ENCODE assay signal across 15 cellular contexts in genomic region chr20:48841861-48842529, GRCh38. TPM values are rescaled to one million over a fixed set of nuclear protein-coding genes. Genes with fewer than 3 reads are reported as not detected.
A peak's percentile ranks its signal among the peaks of the same experiment; 100 is the strongest.
DNase-seq lines count a peak whose midpoint lies in the region; ATAC-seq and TF ChIP-seq lines count a peak whose summit lies in the region.
"Had no signal": no experiment of that assay in that cellular context is flagged by ENCODE, and none has a peak within 500 bp of the region (broad histone marks: within the 10 kb centered on the region; RNA-seq: fewer than 3 reads in every experiment).

No MANE protein-coding gene starts in this region.

- ATAC-seq in RWPE2 (ENCODE audit: low read depth), result peak; percentile 92
- ATAC-seq in thoracic aorta (ENCODE audit: insufficient number of reproducible peaks, low FRiP score, low read depth), result peak; percentile 75
- no peak for ATAC-seq in right cardiac atrium
- ATAC-seq: WTC11 had no signal

- H3K27ac ChIP-seq in RWPE2 (ENCODE audit: poor library complexity, severe bottlenecking), result peak overlapping the region; percentile 18
- H3K27ac ChIP-seq in fibroblast of lung (ENCODE audit: insufficient read depth, low read length), result no peak overlapping the region
- no peak overlapping the region for H3K27ac ChIP-seq in thoracic aorta
- no peak overlapping the region for H3K27ac ChIP-seq in right cardiac atrium (ENCODE audit: low read length)
- H3K27ac ChIP-seq: 22Rv1, HL-60, Peyer's patch had no signal

- H3K9me3 ChIP-seq in RWPE2 (ENCODE audit: severe bottlenecking) (no peaks in the 10 kb centered on the region), fibroblast of lung (ENCODE audit: control insufficient read depth, insufficient read depth, low read depth, low read length) (no peaks in the 10 kb centered on the region), thoracic aorta (no peaks in the 10 kb centered on the region), right cardiac atrium (ENCODE audit: control insufficient read depth, low read length) (no peaks in the 10 kb centered on the region)
- H3K9me3 ChIP-seq: Peyer's patch had no signal

- no peaks in the 10 kb centered on the region for H3K79me2 ChIP-seq in fibroblast of lung (ENCODE audit: control insufficient read depth, insufficient read depth, low read length)

- H3K4me1 ChIP-seq in RWPE2 (ENCODE audit: insufficient read depth, poor library complexity, severe bottlenecking), result peaks cover 28% of the 10 kb centered on the region
- peaks cover 6% of the 10 kb centered on the region for H3K4me1 ChIP-seq in fibroblast of lung (ENCODE audit: control insufficient read depth, extremely low read depth, insufficient read depth, low read length)
- H3K4me1 ChIP-seq in thoracic aorta (ENCODE audit: control insufficient read depth in 1 of 2, low read depth in 2 of 2), result peaks cover 0 to 11% of the 10 kb centered on the region in 2 donors
- no peaks in the 10 kb centered on the region for H3K4me1 ChIP-seq in right cardiac atrium (ENCODE audit: control insufficient read depth, insufficient read depth, low read length)
- H3K4me1 ChIP-seq: Peyer's patch had no signal

- no peaks in the 10 kb centered on the region for H3K27me3 ChIP-seq in RWPE2 (ENCODE audit: insufficient read depth, poor library complexity, severe bottlenecking)
- H3K27me3 ChIP-seq in fibroblast of lung (ENCODE audit: control insufficient read depth, insufficient read depth, low read length), result no peaks in the 10 kb centered on the region
- H3K27me3 ChIP-seq in thoracic aorta (replicated peaks; ENCODE audit: insufficient read depth), result no peaks in the 10 kb centered on the region
- no peaks in the 10 kb centered on the region for H3K27me3 ChIP-seq in right cardiac atrium (ENCODE audit: control insufficient read depth, insufficient read depth)
- H3K27me3 ChIP-seq: Peyer's patch had no signal

- H3K4me3 ChIP-seq in RWPE2 (ENCODE audit: severe bottlenecking) (no peak overlapping the region), fibroblast of lung (replicated peaks in 1 of 4; ENCODE audit: control extremely low read depth in 1 of 4, insufficient read depth in 1 of 4, low read depth in 3 of 4, low read length in 4 of 4) (no peak overlapping the region), thoracic aorta (no peak overlapping the region), right cardiac atrium (ENCODE audit: low read length) (no peak overlapping the region)
- H3K4me3 ChIP-seq: Peyer's patch had no signal

- no peaks in the 10 kb centered on the region for H4K20me1 ChIP-seq in fibroblast of lung (ENCODE audit: control insufficient read depth, extremely low read depth, insufficient read depth, low read length)

- intact Hi-C loops in right cardiac atrium (cut with DNase I), result no loop called here

- DNase-seq in SIG-M5 treated with dmso at 0.1 percent for 504 hours (lab: John Stamatoyannopoulos, UW; ENCODE audit: unreplicated experiment), result peak; percentile 37
- no peak for DNase-seq in SIG-M5 (lab: John Stamatoyannopoulos, UW)
- DNase-seq in RWPE2 (ENCODE audit: low spot score), result no peak
- peak; percentile 67 to 90 for DNase-seq in fibroblast of lung (ENCODE audit: low read depth in 2 of 2)
- no peak for DNase-seq in thoracic aorta (ENCODE audit: low spot score)
- DNase-seq in right cardiac atrium, result no peak
- DNase-seq in mucosa of gallbladder (ENCODE audit: low spot score), result no peak
- DNase-seq in NCI-H2029 (lab: John Stamatoyannopoulos, UW), result no peak
- DNase-seq: activated T-cell treated with anti-CD3 and anti-CD28 coated beads, Interleukin-2, amount 50 U/mL, for 48 hours; hippocampal formation; NCI-H187 treated with DMSO at 0.1 percent for 48 hours; Peyer's patch had no signal

- H3K36me3 ChIP-seq in RWPE2 (ENCODE audit: low read depth) (no peaks in the 10 kb centered on the region), fibroblast of lung (ENCODE audit: control insufficient read depth, insufficient read depth, low read length) (no peaks in the 10 kb centered on the region), thoracic aorta (no peaks in the 10 kb centered on the region)
- H3K36me3 ChIP-seq: Peyer's patch had no signal

- no peak overlapping the region for H3K4me2 ChIP-seq in fibroblast of lung (ENCODE audit: extremely low read depth, insufficient read depth, low read length)

- WGBS in right cardiac atrium, result 58% methylated on average over 4 of the region's 4 CpGs

- no peak overlapping the region for H2AFZ ChIP-seq in fibroblast of lung (ENCODE audit: low read length)

- no peak overlapping the region for H3K9ac ChIP-seq in fibroblast of lung (ENCODE audit: insufficient read depth, low read length)

- TF ChIP-seq CTCF in RWPE2 (IDR thresholded peaks at IDR 0.05; ENCODE audit: poor library complexity, severe bottlenecking) (no peak), fibroblast of lung (conservative IDR thresholded peaks at IDR 0.05 in 1 of 2, IDR thresholded peaks at IDR 0.05 in 1 of 2; ENCODE audit: low read depth in 1 of 2, low read length in 2 of 2) (no peak), thoracic aorta (IDR thresholded peaks at IDR 0.05) (no peak)

RNA-seq across cellular contexts. Expression of gene PREX1, which starts 14.2 kb away (rescaled TPM):
- total RNA-seq in fibroblast of lung (3.1 and 3.9 TPM in 2 replicates), thoracic aorta (100 to 1,000 TPM in 1 of 2 donors, 10 to 100 TPM in 1; 94.6 to 101 TPM), right cardiac atrium (10 to 100 TPM; 10.4 to 16.2 (median 14.7) TPM), mucosa of gallbladder (29.8 TPM)
- polyA plus RNA-seq in fibroblast of lung (1.0 and 2.9 TPM in 2 replicates), right cardiac atrium (9.0 TPM)
- polyA plus RNA-seq in fibroblast of lung (2012), result 1.6 and 4.3 TPM in 2 replicates
- 3.5 and 12.1 TPM in 2 replicates for polyA minus RNA-seq in fibroblast of lung (ENCODE audit: low replicate concordance)

Comparison
In these comparisons a context has a peak if more than half of its experiments do, and no peak if none do; other contexts are left out.
1. DNase-seq: peak in SIG-M5 treated with dmso at 0.1 percent for 504 hours (single experiment) and fibroblast of lung (2 of 2); none in SIG-M5 (single experiment), RWPE2 (single experiment), thoracic aorta (single experiment), right cardiac atrium (0 of 3), mucosa of gallbladder (single experiment) and NCI-H2029 (single experiment).
2. ATAC-seq: peak in RWPE2 (single experiment) and thoracic aorta (single experiment); none in right cardiac atrium (0 of 2).